Comparison of ENCODE assay signal across 14 cellular contexts in the genomic region with DNA sequence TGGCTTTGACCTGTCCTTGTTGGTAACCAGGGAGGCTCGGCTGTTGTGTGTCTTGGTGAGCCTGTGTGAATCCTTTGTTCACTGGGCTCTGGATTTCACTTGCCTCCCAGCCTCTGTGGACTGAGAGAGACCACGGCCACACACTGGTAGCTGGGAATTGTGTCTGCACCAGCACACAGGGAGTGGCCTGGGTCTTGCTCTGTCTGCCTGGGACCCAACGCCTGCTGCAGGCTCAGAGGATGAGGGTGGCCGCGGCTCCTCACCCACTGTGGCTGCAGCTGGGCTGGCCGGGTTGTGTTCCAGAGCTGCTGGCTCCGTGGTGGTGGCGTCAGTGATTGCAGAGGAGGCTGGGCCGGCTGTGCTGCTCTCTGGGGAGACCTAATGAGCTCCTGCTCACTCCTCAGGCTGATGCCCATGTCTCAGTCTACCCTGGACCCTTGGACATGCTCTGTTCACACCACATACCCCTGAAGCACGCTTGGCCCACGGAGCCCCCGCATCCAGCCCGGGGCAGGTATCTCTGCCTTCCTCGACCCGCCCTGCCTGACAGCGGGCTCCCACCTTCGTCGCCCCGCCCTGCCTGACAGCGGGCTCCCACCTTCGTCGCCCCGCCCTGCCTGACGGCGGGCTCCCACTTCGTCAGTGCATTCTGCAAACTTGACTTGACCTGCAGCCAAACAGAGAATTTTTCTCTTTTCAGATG.
"Had no signal": no experiment of that assay in that cellular context is flagged by ENCODE, and none has a peak within 500 bp of the region (broad histone marks: within the 10 kb centered on the region; RNA-seq: fewer than 3 reads in every experiment).

No MANE protein-coding gene starts in this region.

- H3K4me1 Mint-ChIP-seq: immature natural killer cell, natural killer cell had no signal

- H3K27ac ChIP-seq: adrenal gland, breast epithelium, tibial nerve, uterus had no signal

- H3K9me3 ChIP-seq: adrenal gland, breast epithelium, tibial nerve, uterus had no signal

- ATAC-seq: activated naive CD4-positive, alpha-beta T cell treated with anti-CD3 and anti-CD28 coated beads, Interleukin-2, amount 50 U/mL, for 72 hours; activated T-cell treated with anti-CD3 and anti-CD28 coated beads, Interleukin-2, amount 50 U/mL, for 72 hours; natural killer cell; stimulated activated naive CD8-positive, alpha-beta T cell treated with anti-CD3 and anti-CD28 coated beads, Interleukin-15, Interleukin-2, amounts not matched to agents 100 U/mL and 50 U/mL, for 24 hours had no signal

- H3K4me3 Mint-ChIP-seq: activated T-cell treated with anti-CD3 and anti-CD28 coated beads, Interleukin-2, amount 50 U/mL, for 72 hours; dendritic cell treated with granulocyte-macrophage colony-stimulating factor and Interleukin-4, amounts not matched to agents 40 ng/mL and 50 ng/mL, for 4 days; immature natural killer cell; natural killer cell had no signal

- H3K36me3 Mint-ChIP-seq: activated naive CD4-positive, alpha-beta T cell treated with anti-CD3 and anti-CD28 coated beads, Interleukin-2, amount 50 U/mL, for 72 hours; immature natural killer cell; natural killer cell had no signal

- H3K9me3 Mint-ChIP-seq: activated naive CD4-positive, alpha-beta T cell treated with anti-CD3 and anti-CD28 coated beads, Interleukin-2, amount 50 U/mL, for 72 hours; activated T-cell treated with anti-CD3 and anti-CD28 coated beads, Interleukin-2, amount 50 U/mL, for 72 hours; dendritic cell treated with granulocyte-macrophage colony-stimulating factor and Interleukin-4, amounts not matched to agents 40 ng/mL and 50 ng/mL, for 4 days; immature natural killer cell; natural killer cell had no signal

- H3K4me1 ChIP-seq: adrenal gland, breast epithelium, tibial nerve, uterus had no signal

- H3K4me3 ChIP-seq: adrenal gland, breast epithelium, tibial nerve, uterus had no signal

- H3K27ac Mint-ChIP-seq: activated naive CD4-positive, alpha-beta T cell treated with anti-CD3 and anti-CD28 coated beads, Interleukin-2, amount 50 U/mL, for 72 hours; activated T-cell treated with anti-CD3 and anti-CD28 coated beads, Interleukin-2, amount 50 U/mL, for 72 hours; dendritic cell treated with granulocyte-macrophage colony-stimulating factor and Interleukin-4, amounts not matched to agents 40 ng/mL and 50 ng/mL, for 4 days; immature natural killer cell; natural killer cell had no signal

- H3K36me3 ChIP-seq: adrenal gland, breast epithelium, tibial nerve, uterus had no signal

- DNase-seq: activated CD4-positive, alpha-beta T cell treated with anti-CD3 and anti-CD28 coated beads for 4 hours; activated gamma-delta T cell treated with Interleukin-2 at 50 U/mL for 16 hours; activated T-cell treated with anti-CD3 and anti-CD28 coated beads, Interleukin-2, amount 50 U/mL, for 72 hours; adrenal gland; effector memory CD4-positive, alpha-beta T cell; immature natural killer cell; natural killer cell; stimulated activated naive CD8-positive, alpha-beta T cell treated with anti-CD3 and anti-CD28 coated beads, Interleukin-15, Interleukin-2, amounts not matched to agents 100 U/mL and 50 U/mL, for 24 hours; SW 1271; uterus had no signal

- H3K27me3 ChIP-seq: adrenal gland, tibial nerve, uterus had no signal
